In the genomic region with DNA sequence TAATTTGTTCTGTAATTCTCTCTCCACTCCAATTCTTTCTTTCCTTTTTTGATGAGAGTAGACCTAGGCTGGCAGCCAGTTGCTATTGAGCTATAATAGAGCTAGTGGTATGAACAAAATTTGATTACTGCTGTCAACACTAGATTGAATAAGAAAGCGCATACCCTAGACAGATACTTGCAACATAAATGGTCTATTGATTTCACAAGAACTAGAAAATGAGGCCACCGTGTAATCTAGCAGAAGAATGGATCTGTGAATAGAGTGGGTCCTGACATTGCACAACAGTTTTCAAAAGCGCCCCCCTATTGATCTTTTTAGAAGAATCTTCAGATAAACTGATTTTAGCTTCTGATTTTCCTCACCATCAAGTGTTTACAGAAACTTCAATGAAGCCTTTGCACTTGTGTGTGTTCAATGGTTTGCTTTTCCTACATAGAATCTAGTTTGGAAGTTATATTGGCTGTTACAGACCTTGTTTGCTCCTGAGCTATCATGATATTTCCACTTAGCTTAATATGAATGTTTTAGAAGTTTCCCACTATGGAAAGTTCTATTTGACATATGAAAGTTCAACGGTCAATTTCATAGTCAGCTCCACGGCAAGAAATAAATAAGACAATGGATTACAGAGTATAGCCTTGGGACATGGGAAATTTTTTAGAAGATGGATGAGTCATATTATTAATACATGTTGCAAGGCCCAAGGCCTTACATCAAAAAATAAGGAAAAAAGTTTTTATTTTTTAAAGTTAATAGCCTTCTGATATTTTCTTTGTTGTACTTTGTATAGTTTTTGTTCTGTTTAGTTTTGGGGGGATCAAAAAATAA, we compare ENCODE assay signal across 1 cellular context.
TF ChIP-seq lines count a peak whose summit lies in the region.

No MANE protein-coding gene starts in this region.

TF ChIP-seq in HepG2, 621 proteins besides CTCF, POLR2A, EP300 and RAD21 (continued from another document and continues in another):
- TF ChIP-seq, protein P1, sequence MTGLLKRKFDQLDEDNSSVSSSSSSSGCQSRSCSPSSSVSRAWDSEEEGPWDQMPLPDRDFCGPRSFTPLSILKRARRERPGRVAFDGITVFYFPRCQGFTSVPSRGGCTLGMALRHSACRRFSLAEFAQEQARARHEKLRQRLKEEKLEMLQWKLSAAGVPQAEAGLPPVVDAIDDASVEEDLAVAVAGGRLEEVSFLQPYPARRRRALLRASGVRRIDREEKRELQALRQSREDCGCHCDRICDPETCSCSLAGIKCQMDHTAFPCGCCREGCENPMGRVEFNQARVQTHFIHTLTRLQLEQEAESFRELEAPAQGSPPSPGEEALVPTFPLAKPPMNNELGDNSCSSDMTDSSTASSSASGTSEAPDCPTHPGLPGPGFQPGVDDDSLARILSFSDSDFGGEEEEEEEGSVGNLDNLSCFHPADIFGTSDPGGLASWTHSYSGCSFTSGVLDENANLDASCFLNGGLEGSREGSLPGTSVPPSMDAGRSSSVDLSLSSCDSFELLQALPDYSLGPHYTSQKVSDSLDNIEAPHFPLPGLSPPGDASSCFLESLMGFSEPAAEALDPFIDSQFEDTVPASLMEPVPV (CRISPR knock-in tag; IDR thresholded peaks at IDR 0.05): no peak
- TF ChIP-seq, protein P2, sequence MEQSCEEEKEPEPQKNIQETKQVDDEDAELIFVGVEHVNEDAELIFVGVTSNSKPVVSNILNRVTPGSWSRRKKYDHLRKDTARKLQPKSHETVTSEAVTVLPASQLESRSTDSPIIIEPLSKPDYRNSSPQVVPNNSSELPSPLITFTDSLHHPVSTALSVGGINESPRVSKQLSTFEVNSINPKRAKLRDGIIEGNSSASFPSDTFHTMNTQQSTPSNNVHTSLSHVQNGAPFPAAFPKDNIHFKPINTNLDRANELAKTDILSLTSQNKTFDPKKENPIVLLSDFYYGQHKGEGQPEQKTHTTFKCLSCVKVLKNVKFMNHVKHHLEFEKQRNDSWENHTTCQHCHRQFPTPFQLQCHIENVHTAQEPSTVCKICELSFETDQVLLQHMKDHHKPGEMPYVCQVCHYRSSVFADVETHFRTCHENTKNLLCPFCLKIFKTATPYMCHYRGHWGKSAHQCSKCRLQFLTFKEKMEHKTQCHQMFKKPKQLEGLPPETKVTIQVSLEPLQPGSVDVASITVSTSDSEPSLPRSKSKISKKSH (CRISPR knock-in tag; IDR thresholded peaks at IDR 0.05; ENCODE audit: borderline replicate concordance): no peak
- no peak for TF ChIP-seq LCORL (IDR thresholded peaks at IDR 0.05)
- TF ChIP-seq LCORL (CRISPR knock-in tag; IDR thresholded peaks at IDR 0.05): no peak; the same call in 1 of the 2 replicates
- TF ChIP-seq HOXA7 (CRISPR knock-in tag; IDR thresholded peaks at IDR 0.05): no peak
- TF ChIP-seq KLF12 (CRISPR knock-in tag; IDR thresholded peaks at IDR 0.05; ENCODE audit: borderline replicate concordance): no peak
- TF ChIP-seq ZNF263 (CRISPR knock-in tag; IDR thresholded peaks at IDR 0.05): no peak
- TF ChIP-seq GPN1 (CRISPR knock-in tag; IDR thresholded peaks at IDR 0.05; ENCODE audit: borderline replicate concordance): no peak
- no peak for TF ChIP-seq HOXA3 (CRISPR knock-in tag; IDR thresholded peaks at IDR 0.05)
- TF ChIP-seq, protein P3, sequence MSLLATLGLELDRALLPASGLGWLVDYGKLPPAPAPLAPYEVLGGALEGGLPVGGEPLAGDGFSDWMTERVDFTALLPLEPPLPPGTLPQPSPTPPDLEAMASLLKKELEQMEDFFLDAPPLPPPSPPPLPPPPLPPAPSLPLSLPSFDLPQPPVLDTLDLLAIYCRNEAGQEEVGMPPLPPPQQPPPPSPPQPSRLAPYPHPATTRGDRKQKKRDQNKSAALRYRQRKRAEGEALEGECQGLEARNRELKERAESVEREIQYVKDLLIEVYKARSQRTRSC (CRISPR knock-in tag; IDR thresholded peaks at IDR 0.05; ENCODE audit: low read depth): no peak
- TF ChIP-seq NFE2L1 (CRISPR knock-in tag; IDR thresholded peaks at IDR 0.05; ENCODE audit: borderline replicate concordance): no peak
- TF ChIP-seq CAMTA2 (CRISPR knock-in tag; IDR thresholded peaks at IDR 0.05; ENCODE audit: borderline replicate concordance): no peak
- TF ChIP-seq RXRB (CRISPR knock-in tag; IDR thresholded peaks at IDR 0.05; ENCODE audit: borderline replicate concordance): peak; percentile 63; the same call in 1 of the 2 replicates
- TF ChIP-seq DMAP1 (CRISPR knock-in tag; IDR thresholded peaks at IDR 0.05): no peak
- TF ChIP-seq ZNF256 (CRISPR knock-in tag; conservative IDR thresholded peaks at IDR 0.05): no peak
- TF ChIP-seq THYN1 (CRISPR knock-in tag; IDR thresholded peaks at IDR 0.05; ENCODE audit: borderline replicate concordance, low read depth): no peak
- TF ChIP-seq, protein P4, sequence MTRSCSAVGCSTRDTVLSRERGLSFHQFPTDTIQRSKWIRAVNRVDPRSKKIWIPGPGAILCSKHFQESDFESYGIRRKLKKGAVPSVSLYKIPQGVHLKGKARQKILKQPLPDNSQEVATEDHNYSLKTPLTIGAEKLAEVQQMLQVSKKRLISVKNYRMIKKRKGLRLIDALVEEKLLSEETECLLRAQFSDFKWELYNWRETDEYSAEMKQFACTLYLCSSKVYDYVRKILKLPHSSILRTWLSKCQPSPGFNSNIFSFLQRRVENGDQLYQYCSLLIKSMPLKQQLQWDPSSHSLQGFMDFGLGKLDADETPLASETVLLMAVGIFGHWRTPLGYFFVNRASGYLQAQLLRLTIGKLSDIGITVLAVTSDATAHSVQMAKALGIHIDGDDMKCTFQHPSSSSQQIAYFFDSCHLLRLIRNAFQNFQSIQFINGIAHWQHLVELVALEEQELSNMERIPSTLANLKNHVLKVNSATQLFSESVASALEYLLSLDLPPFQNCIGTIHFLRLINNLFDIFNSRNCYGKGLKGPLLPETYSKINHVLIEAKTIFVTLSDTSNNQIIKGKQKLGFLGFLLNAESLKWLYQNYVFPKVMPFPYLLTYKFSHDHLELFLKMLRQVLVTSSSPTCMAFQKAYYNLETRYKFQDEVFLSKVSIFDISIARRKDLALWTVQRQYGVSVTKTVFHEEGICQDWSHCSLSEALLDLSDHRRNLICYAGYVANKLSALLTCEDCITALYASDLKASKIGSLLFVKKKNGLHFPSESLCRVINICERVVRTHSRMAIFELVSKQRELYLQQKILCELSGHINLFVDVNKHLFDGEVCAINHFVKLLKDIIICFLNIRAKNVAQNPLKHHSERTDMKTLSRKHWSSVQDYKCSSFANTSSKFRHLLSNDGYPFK (CRISPR knock-in tag; IDR thresholded peaks at IDR 0.05; ENCODE audit: borderline replicate concordance): no peak
- TF ChIP-seq, protein P5, sequence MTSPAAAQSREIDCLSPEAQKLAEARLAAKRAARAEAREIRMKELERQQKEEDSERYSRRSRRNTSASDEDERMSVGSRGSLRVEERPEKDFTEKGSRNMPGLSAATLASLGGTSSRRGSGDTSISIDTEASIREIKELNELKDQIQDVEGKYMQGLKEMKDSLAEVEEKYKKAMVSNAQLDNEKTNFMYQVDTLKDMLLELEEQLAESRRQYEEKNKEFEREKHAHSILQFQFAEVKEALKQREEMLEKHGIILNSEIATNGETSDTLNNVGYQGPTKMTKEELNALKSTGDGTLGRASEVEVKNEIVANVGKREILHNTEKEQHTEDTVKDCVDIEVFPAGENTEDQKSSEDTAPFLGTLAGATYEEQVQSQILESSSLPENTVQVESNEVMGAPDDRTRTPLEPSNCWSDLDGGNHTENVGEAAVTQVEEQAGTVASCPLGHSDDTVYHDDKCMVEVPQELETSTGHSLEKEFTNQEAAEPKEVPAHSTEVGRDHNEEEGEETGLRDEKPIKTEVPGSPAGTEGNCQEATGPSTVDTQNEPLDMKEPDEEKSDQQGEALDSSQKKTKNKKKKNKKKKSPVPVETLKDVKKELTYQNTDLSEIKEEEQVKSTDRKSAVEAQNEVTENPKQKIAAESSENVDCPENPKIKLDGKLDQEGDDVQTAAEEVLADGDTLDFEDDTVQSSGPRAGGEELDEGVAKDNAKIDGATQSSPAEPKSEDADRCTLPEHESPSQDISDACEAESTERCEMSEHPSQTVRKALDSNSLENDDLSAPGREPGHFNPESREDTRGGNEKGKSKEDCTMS (CRISPR knock-in tag; conservative IDR thresholded peaks at IDR 0.05): no peak
- no peak for TF ChIP-seq ZNF556 (CRISPR knock-in tag; IDR thresholded peaks at IDR 0.05; ENCODE audit: borderline replicate concordance)
- TF ChIP-seq HMG20B (CRISPR knock-in tag; conservative IDR thresholded peaks at IDR 0.05): 0 out of 2 replicates have a peak, but pooled peaks have one; percentile 56
- no peak for TF ChIP-seq ZNF558 (CRISPR knock-in tag; IDR thresholded peaks at IDR 0.05; ENCODE audit: borderline replicate concordance)
- TF ChIP-seq, protein P6, sequence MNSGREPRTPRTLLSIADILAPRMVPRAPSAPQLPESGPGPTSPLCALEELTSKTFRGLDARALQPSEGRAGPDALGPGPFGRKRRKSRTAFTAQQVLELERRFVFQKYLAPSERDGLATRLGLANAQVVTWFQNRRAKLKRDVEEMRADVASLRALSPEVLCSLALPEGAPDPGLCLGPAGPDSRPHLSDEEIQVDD (CRISPR knock-in tag; IDR thresholded peaks at IDR 0.05; ENCODE audit: borderline replicate concordance): no peak
- no peak for TF ChIP-seq ZNF841 (CRISPR knock-in tag; IDR thresholded peaks at IDR 0.05; ENCODE audit: borderline replicate concordance)
- TF ChIP-seq, protein P7, sequence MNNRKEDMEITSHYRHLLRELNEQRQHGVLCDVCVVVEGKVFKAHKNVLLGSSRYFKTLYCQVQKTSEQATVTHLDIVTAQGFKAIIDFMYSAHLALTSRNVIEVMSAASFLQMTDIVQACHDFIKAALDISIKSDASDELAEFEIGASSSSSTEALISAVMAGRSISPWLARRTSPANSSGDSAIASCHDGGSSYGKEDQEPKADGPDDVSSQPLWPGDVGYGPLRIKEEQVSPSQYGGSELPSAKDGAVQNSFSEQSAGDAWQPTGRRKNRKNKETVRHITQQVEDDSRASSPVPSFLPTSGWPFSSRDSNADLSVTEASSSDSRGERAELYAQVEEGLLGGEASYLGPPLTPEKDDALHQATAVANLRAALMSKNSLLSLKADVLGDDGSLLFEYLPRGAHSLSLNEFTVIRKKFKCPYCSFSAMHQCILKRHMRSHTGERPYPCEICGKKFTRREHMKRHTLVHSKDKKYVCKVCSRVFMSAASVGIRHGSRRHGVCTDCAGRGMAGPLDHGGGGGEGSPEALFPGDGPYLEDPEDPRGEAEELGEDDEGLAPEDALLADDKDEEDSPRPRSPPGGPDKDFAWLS (CRISPR knock-in tag; IDR thresholded peaks at IDR 0.05; ENCODE audit: borderline replicate concordance): no peak
- no peak for TF ChIP-seq ZNF460 (CRISPR knock-in tag; IDR thresholded peaks at IDR 0.05; ENCODE audit: borderline replicate concordance)
- TF ChIP-seq ZNF577 (CRISPR knock-in tag; IDR thresholded peaks at IDR 0.05; ENCODE audit: borderline replicate concordance, low read depth): no peak
- TF ChIP-seq NRL (CRISPR knock-in tag; IDR thresholded peaks at IDR 0.05; ENCODE audit: borderline replicate concordance): no peak
- TF ChIP-seq MYC (CRISPR knock-in tag; IDR thresholded peaks at IDR 0.05; ENCODE audit: borderline replicate concordance): no peak
- TF ChIP-seq ZNF207 (IDR thresholded peaks at IDR 0.05; ENCODE audit: borderline replicate concordance): no peak
- no peak for TF ChIP-seq POLR2G (IDR thresholded peaks at IDR 0.05; ENCODE audit: low read depth, low read length)
- TF ChIP-seq, protein P8, sequence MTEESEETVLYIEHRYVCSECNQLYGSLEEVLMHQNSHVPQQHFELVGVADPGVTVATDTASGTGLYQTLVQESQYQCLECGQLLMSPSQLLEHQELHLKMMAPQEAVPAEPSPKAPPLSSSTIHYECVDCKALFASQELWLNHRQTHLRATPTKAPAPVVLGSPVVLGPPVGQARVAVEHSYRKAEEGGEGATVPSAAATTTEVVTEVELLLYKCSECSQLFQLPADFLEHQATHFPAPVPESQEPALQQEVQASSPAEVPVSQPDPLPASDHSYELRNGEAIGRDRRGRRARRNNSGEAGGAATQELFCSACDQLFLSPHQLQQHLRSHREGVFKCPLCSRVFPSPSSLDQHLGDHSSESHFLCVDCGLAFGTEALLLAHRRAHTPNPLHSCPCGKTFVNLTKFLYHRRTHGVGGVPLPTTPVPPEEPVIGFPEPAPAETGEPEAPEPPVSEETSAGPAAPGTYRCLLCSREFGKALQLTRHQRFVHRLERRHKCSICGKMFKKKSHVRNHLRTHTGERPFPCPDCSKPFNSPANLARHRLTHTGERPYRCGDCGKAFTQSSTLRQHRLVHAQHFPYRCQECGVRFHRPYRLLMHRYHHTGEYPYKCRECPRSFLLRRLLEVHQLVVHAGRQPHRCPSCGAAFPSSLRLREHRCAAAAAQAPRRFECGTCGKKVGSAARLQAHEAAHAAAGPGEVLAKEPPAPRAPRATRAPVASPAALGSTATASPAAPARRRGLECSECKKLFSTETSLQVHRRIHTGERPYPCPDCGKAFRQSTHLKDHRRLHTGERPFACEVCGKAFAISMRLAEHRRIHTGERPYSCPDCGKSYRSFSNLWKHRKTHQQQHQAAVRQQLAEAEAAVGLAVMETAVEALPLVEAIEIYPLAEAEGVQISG (CRISPR knock-in tag; IDR thresholded peaks at IDR 0.05): no peak
- TF ChIP-seq HOXA9 (CRISPR knock-in tag; IDR thresholded peaks at IDR 0.05; ENCODE audit: borderline replicate concordance): no peak
- no peak for TF ChIP-seq ZNF124 (CRISPR knock-in tag; IDR thresholded peaks at IDR 0.05)
- TF ChIP-seq GZF1 (CRISPR knock-in tag; IDR thresholded peaks at IDR 0.05): no peak; the same call in 1 of the 2 replicates
- TF ChIP-seq KLF13 (CRISPR knock-in tag; IDR thresholded peaks at IDR 0.05): no peak
- TF ChIP-seq RBM39 (IDR thresholded peaks at IDR 0.05; ENCODE audit: low read depth, low read length, poor library complexity, severe bottlenecking): no peak
- TF ChIP-seq, protein P9, sequence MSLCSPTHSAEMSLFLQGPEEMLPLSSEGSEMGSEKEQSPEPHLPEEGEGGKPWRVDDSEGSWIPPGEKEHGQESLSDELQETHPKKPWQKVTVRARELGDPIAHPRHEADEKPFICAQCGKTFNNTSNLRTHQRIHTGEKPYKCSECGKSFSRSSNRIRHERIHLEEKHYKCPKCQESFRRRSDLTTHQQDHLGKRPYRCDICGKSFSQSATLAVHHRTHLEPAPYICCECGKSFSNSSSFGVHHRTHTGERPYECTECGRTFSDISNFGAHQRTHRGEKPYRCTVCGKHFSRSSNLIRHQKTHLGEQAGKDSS (CRISPR knock-in tag; IDR thresholded peaks at IDR 0.05; ENCODE audit: borderline replicate concordance, low read depth): no peak
- no peak for TF ChIP-seq ZNF652 (CRISPR knock-in tag; IDR thresholded peaks at IDR 0.05; ENCODE audit: borderline replicate concordance, low read depth)
- no peak for TF ChIP-seq MXD4 (CRISPR knock-in tag; IDR thresholded peaks at IDR 0.05)
- no peak for TF ChIP-seq RFXANK (CRISPR knock-in tag; IDR thresholded peaks at IDR 0.05)
